14 cellular contexts compared by ENCODE assay signal in the genomic region with DNA sequence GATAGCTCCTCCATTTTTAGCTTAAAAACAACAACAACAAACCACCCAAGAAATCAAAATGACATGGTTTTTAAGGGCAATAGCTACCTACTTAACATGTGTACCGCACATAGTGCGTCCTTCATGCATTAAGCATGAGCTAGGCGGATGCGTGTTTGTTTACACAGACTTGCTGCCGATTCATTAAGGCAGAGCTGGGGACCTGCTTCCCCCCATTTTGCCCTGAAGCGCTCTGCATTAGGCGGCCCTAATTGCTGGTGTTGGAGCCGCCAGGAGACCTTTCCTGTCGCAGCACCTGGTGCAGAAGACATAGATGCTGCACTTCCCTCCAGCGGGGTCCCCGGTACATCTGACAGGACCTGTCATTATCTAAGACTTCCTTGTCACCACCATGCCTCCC.
"Had no signal": no experiment of that assay in that cellular context is flagged by ENCODE, and none has a peak within 500 bp of the region (broad histone marks: within the 10 kb centered on the region; RNA-seq: fewer than 3 reads in every experiment).

No MANE protein-coding gene starts in this region.

- H3K9me3 Mint-ChIP-seq: activated B cell treated with CpG ODN at 0.5 μM for 24 hours; activated CD4-positive, alpha-beta T cell treated with anti-CD3 and anti-CD28 coated beads, Interleukin-2, amount 10 ng/mL, durations not matched to agents 7 days and 5 days; activated naive CD4-positive, alpha-beta T cell treated with anti-CD3 and anti-CD28 coated beads for 36 hours; activated T-helper 17 cell treated with anti-CD3 and anti-CD28 coated beads, Interleukin-2, amount 50 U/mL, for 72 hours had no signal

- H3K27me3 Mint-ChIP-seq: activated B cell treated with CpG ODN at 0.5 μM for 24 hours; activated CD4-positive, alpha-beta T cell treated with anti-CD3 and anti-CD28 coated beads, Interleukin-2, amount 10 ng/mL, durations not matched to agents 7 days and 5 days; activated T-helper 17 cell treated with anti-CD3 and anti-CD28 coated beads, Interleukin-2, amount 50 U/mL, for 72 hours; stimulated activated naive CD8-positive, alpha-beta T cell treated with anti-CD3 and anti-CD28 coated beads, Interleukin-15, amount 100 ng/mL, for 72 hours had no signal

- H3K4me1 Mint-ChIP-seq: activated B cell treated with CpG ODN at 0.5 μM for 24 hours; activated CD4-positive, alpha-beta T cell treated with anti-CD3 and anti-CD28 coated beads, Interleukin-2, amount 10 ng/mL, durations not matched to agents 7 days and 5 days; activated T-helper 17 cell treated with anti-CD3 and anti-CD28 coated beads, Interleukin-2, amount 50 U/mL, for 72 hours; naive thymus-derived CD4-positive, alpha-beta T cell; stimulated activated naive CD8-positive, alpha-beta T cell treated with anti-CD3 and anti-CD28 coated beads, Interleukin-15, amount 100 ng/mL, for 72 hours had no signal

- DNase-seq: activated B cell treated with CpG ODN at 0.5 μM for 24 hours; activated CD4-positive, alpha-beta T cell treated with anti-CD3 and anti-CD28 coated beads, Interleukin-2, amount 10 ng/mL, durations not matched to agents 7 days and 5 days; activated naive CD4-positive, alpha-beta T cell treated with anti-CD3 and anti-CD28 coated beads for 36 hours; activated T-cell treated with anti-CD3 and anti-CD28 coated beads for 4 hours; colonic mucosa; effector CD8-positive, alpha-beta T cell; foreskin melanocyte; heart right ventricle; mammary epithelial cell; naive thymus-derived CD4-positive, alpha-beta T cell; stimulated activated CD4-positive, alpha-beta T cell treated with anti-CD3 and anti-CD28 coated beads, Interleukin-15, amount 100 ng/mL, for 24 hours; stimulated activated CD4-positive, alpha-beta T cell treated with anti-CD3 and anti-CD28 coated beads, Interleukin-4, amount 100 ng/mL, for 24 hours; stimulated activated naive CD8-positive, alpha-beta T cell treated with anti-CD3 and anti-CD28 coated beads, Interleukin-15, amount 100 ng/mL, for 72 hours had no signal

- H3K27ac Mint-ChIP-seq: activated B cell treated with CpG ODN at 0.5 μM for 24 hours; activated CD4-positive, alpha-beta T cell treated with anti-CD3 and anti-CD28 coated beads, Interleukin-2, amount 10 ng/mL, durations not matched to agents 7 days and 5 days; activated naive CD4-positive, alpha-beta T cell treated with anti-CD3 and anti-CD28 coated beads for 36 hours; activated T-helper 17 cell treated with anti-CD3 and anti-CD28 coated beads, Interleukin-2, amount 50 U/mL, for 72 hours; naive thymus-derived CD4-positive, alpha-beta T cell; stimulated activated naive CD8-positive, alpha-beta T cell treated with anti-CD3 and anti-CD28 coated beads, Interleukin-15, amount 100 ng/mL, for 72 hours had no signal

- H3K4me3 Mint-ChIP-seq: activated B cell treated with CpG ODN at 0.5 μM for 24 hours; activated CD4-positive, alpha-beta T cell treated with anti-CD3 and anti-CD28 coated beads, Interleukin-2, amount 10 ng/mL, durations not matched to agents 7 days and 5 days; activated naive CD4-positive, alpha-beta T cell treated with anti-CD3 and anti-CD28 coated beads for 36 hours; activated T-helper 17 cell treated with anti-CD3 and anti-CD28 coated beads, Interleukin-2, amount 50 U/mL, for 72 hours; naive thymus-derived CD4-positive, alpha-beta T cell; stimulated activated naive CD8-positive, alpha-beta T cell treated with anti-CD3 and anti-CD28 coated beads, Interleukin-15, amount 100 ng/mL, for 72 hours had no signal
